Comparison of ENCODE assay signal across 14 cellular contexts in the genomic region with DNA sequence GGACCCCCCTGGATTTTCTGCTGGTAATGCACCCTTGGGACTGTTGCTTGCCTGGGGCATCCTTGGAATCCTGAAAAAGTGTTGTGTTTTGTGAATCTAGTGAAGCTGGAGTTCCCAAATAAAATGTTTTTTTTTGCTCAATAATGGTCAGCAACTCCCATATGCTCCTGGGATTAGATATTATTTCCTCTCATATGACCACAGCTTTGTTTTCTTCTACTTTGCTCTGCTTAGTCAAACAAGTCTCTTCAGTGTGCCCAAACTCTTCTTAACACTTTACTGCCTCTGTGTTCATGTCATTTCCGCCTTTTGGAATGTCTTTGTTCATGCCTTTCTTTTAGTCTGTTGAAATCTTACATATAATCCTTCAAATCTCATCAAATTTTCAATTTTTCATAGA.
DNase-seq lines count a peak whose midpoint lies in the region; ATAC-seq and TF ChIP-seq lines count a peak whose summit lies in the region.
"Had no signal": no experiment of that assay in that cellular context is flagged by ENCODE, and none has a peak within 500 bp of the region (broad histone marks: within the 10 kb centered on the region; RNA-seq: fewer than 3 reads in every experiment).

No MANE protein-coding gene starts in this region.

- H3K4me3 ChIP-seq in BLaER1 (no peak overlapping the region), upper lobe of right lung (no peak overlapping the region)
- H3K4me3 ChIP-seq in BLaER1 treated with 17β-estradiol and CSF1 and Interleukin-3, amounts not matched to agents 10 nM and 100 nM: no peak overlapping the region
- H3K4me3 ChIP-seq: A549 had no signal

- H3K36me3 Mint-ChIP-seq in chondrocyte (ENCODE audit: low read depth) (no peaks in the 10 kb centered on the region), neural crest cell (ENCODE audit: low read depth) (no peaks in the 10 kb centered on the region)
- H3K36me3 Mint-ChIP-seq: CD8-positive, alpha-beta memory T cell had no signal

- no peaks in the 10 kb centered on the region for H3K36me3 ChIP-seq in BLaER1
- H3K36me3 ChIP-seq in BLaER1 treated with 17β-estradiol and CSF1 and Interleukin-3, amounts not matched to agents 10 nM and 100 nM: no peaks in the 10 kb centered on the region
- no peaks in the 10 kb centered on the region for H3K36me3 ChIP-seq in upper lobe of right lung
- H3K36me3 ChIP-seq: BE2C had no signal

- H4K20me1 ChIP-seq in BLaER1: no peaks in the 10 kb centered on the region
- no peaks in the 10 kb centered on the region for H4K20me1 ChIP-seq in BLaER1 treated with 17β-estradiol and CSF1 and Interleukin-3, amounts not matched to agents 10 nM and 100 nM

- H3K9me3 ChIP-seq in BLaER1: no peaks in the 10 kb centered on the region
- no peaks in the 10 kb centered on the region for H3K9me3 ChIP-seq in BLaER1 treated with 17β-estradiol and CSF1 and Interleukin-3, amounts not matched to agents 10 nM and 100 nM (replicated peaks in 1 of 11)
- no peaks in the 10 kb centered on the region for H3K9me3 ChIP-seq in upper lobe of right lung
- H3K9me3 ChIP-seq: A549, BE2C, Caco-2 had no signal

- H3K27ac ChIP-seq in BLaER1 (no peak overlapping the region), upper lobe of right lung (no peak overlapping the region)
- H3K27ac ChIP-seq in BLaER1 treated with 17β-estradiol and CSF1 and Interleukin-3, amounts not matched to agents 10 nM and 100 nM: no peak overlapping the region
- H3K27ac ChIP-seq: A549 had no signal

- H3K27me3 Mint-ChIP-seq in chondrocyte (ENCODE audit: low read depth) (no peaks in the 10 kb centered on the region), neural crest cell (ENCODE audit: low read depth) (no peaks in the 10 kb centered on the region)
- H3K27me3 Mint-ChIP-seq: CD8-positive, alpha-beta memory T cell had no signal

- DNase-seq in chondrocyte (ENCODE audit: low spot score): no peak
- no peak for DNase-seq in neural crest cell (ENCODE audit: low read depth, low spot score)
- no peak for DNase-seq in upper lobe of right lung
- no peak for DNase-seq in mucosa of gallbladder (ENCODE audit: low spot score)
- DNase-seq in NCI-H774 (lab: John Stamatoyannopoulos, UW): no peak
- DNase-seq: BE2C; Caco-2; CD8-positive, alpha-beta memory T cell; DND-41; GF-D8 had no signal

- H3K4me1 Mint-ChIP-seq in chondrocyte (ENCODE audit: low read depth) (peaks cover 56% of the 10 kb centered on the region), neural crest cell (peaks cover 94% of the 10 kb centered on the region)
- H3K4me1 Mint-ChIP-seq: CD8-positive, alpha-beta memory T cell had no signal

- TF ChIP-seq CTCF in chondrocyte (IDR thresholded peaks at IDR 0.05): no peak
- no peak for TF ChIP-seq CTCF in neural crest cell (conservative IDR thresholded peaks at IDR 0.05)
- no peak for TF ChIP-seq CTCF in upper lobe of right lung (IDR thresholded peaks at IDR 0.05)

- ATAC-seq in upper lobe of right lung: no peak
- ATAC-seq: A549, HCT116 had no signal

- H3K9me3 Mint-ChIP-seq in chondrocyte (ENCODE audit: low read depth): no peaks in the 10 kb centered on the region
- H3K9me3 Mint-ChIP-seq in neural crest cell: no peaks in the 10 kb centered on the region

- no peaks in the 10 kb centered on the region for H3K27me3 ChIP-seq in BLaER1
- H3K27me3 ChIP-seq in BLaER1 treated with 17β-estradiol and CSF1 and Interleukin-3, amounts not matched to agents 10 nM and 100 nM: no peaks in the 10 kb centered on the region
- H3K27me3 ChIP-seq in upper lobe of right lung: no peaks in the 10 kb centered on the region
- H3K27me3 ChIP-seq: BE2C had no signal

- peak overlapping the region; percentile 52 for H3K4me2 ChIP-seq in BLaER1
- peak overlapping the region in 8 of 11 experiments; percentile 33 to 71 (median 51); a peak in 17 of 22 replicates for H3K4me2 ChIP-seq in BLaER1 treated with 17β-estradiol and CSF1 and Interleukin-3, amounts not matched to agents 10 nM and 100 nM
- H3K4me2 ChIP-seq: A549 had no signal

- no peak overlapping the region for H3K9ac ChIP-seq in BLaER1
- no peak overlapping the region for H3K9ac ChIP-seq in BLaER1 treated with 17β-estradiol and CSF1 and Interleukin-3, amounts not matched to agents 10 nM and 100 nM

- intact Hi-C loops in upper lobe of right lung (cut with DNase I): no loop called here

- H3K4me1 ChIP-seq in BLaER1: peaks cover 39% of the 10 kb centered on the region
- peaks cover 0 to 47% (median 29%) of the 10 kb centered on the region in 10 experiments; a peak in 17 of 20 replicates for H3K4me1 ChIP-seq in BLaER1 treated with 17β-estradiol and CSF1 and Interleukin-3, amounts not matched to agents 10 nM and 100 nM
- no peaks in the 10 kb centered on the region for H3K4me1 ChIP-seq in upper lobe of right lung
- H3K4me1 ChIP-seq: A549, Caco-2 had no signal

- no peak overlapping the region for H3K4me3 Mint-ChIP-seq in chondrocyte (ENCODE audit: unreplicated experiment)
- peak overlapping the region; percentile 3 for H3K4me3 Mint-ChIP-seq in neural crest cell
- H3K4me3 Mint-ChIP-seq: CD8-positive, alpha-beta memory T cell had no signal

- H3K27ac Mint-ChIP-seq in chondrocyte (ENCODE audit: unreplicated experiment) (peak overlapping the region; percentile 20), neural crest cell (ENCODE audit: unreplicated experiment) (peak overlapping the region; percentile 23)
- H3K27ac Mint-ChIP-seq: CD8-positive, alpha-beta memory T cell had no signal
